ENCODE assay signal across 21 cellular contexts in genomic region chr10:82390866-82391658, GRCh38.
"Had no signal": no experiment of that assay in that cellular context is flagged by ENCODE, and none has a peak within 500 bp of the region (broad histone marks: within the 10 kb centered on the region; RNA-seq: fewer than 3 reads in every experiment).

No MANE protein-coding gene starts in this region.

- ATAC-seq: activated CD4-positive, CD25-positive, alpha-beta regulatory T cell treated with anti-CD3 and anti-CD28 coated beads, Interleukin-2, amount 50 U/mL, for 24 hours; activated T-cell treated with anti-CD3 and anti-CD28 coated beads, Interleukin-2, amount 50 U/mL, for 4 hours; gastroesophageal sphincter; heart left ventricle; naive thymus-derived CD4-positive, alpha-beta T cell; sciatic nerve; stimulated activated effector memory CD8-positive, alpha-beta T cell treated with anti-CD3 and anti-CD28 coated beads, Interleukin-12 subunit alpha, Interleukin-12 subunit beta, amount 100 ng/mL, for 72 hours; T-cell had no signal

- H3K9me3 Mint-ChIP-seq: activated CD4-positive, alpha-beta T cell treated with anti-CD3 and anti-CD28 coated beads, Interleukin-2, amount 10 ng/mL, durations not matched to agents 7 days and 5 days; activated naive CD4-positive, alpha-beta T cell treated with anti-CD3 and anti-CD28 coated beads for 36 hours; activated T-cell treated with anti-CD3 and anti-CD28 coated beads, Interleukin-2, amount 50 U/mL, for 4 hours; type B pancreatic cell had no signal

- H3K4me3 Mint-ChIP-seq: activated CD4-positive, alpha-beta T cell treated with anti-CD3 and anti-CD28 coated beads, Interleukin-2, amount 10 ng/mL, durations not matched to agents 7 days and 5 days; activated naive CD4-positive, alpha-beta T cell treated with anti-CD3 and anti-CD28 coated beads for 36 hours; activated T-cell treated with anti-CD3 and anti-CD28 coated beads, Interleukin-2, amount 50 U/mL, for 4 hours; naive thymus-derived CD4-positive, alpha-beta T cell; stimulated activated effector memory CD8-positive, alpha-beta T cell treated with anti-CD3 and anti-CD28 coated beads, Interleukin-12 subunit alpha, Interleukin-12 subunit beta, amount 100 ng/mL, for 72 hours; T-cell; type B pancreatic cell had no signal

- DNase-seq: activated CD4-positive, alpha-beta T cell treated with anti-CD3 and anti-CD28 coated beads, Interleukin-2, amount 10 ng/mL, durations not matched to agents 7 days and 5 days; activated CD8-positive, alpha-beta memory T cell treated with anti-CD3 and anti-CD28 coated beads, Interleukin-2, amount 50 U/mL, for 4 hours; activated naive CD4-positive, alpha-beta T cell treated with anti-CD3 and anti-CD28 coated beads for 36 hours; activated T-cell treated with anti-CD3 and anti-CD28 coated beads, Interleukin-2, amount 50 U/mL, for 4 hours; anterior cingulate cortex; brain microvascular endothelial cell; central memory CD4-positive, alpha-beta T cell; heart left ventricle; kidney; left ventricle myocardium inferior; naive thymus-derived CD4-positive, alpha-beta T cell; ovary; stimulated activated CD4-positive, alpha-beta T cell treated with anti-CD3 and anti-CD28 coated beads, Interleukin-4, amount 100 ng/mL, for 24 hours; T-cell; T-helper 9 cell; testis had no signal

- H3K27me3 Mint-ChIP-seq: activated CD4-positive, alpha-beta T cell treated with anti-CD3 and anti-CD28 coated beads, Interleukin-2, amount 10 ng/mL, durations not matched to agents 7 days and 5 days; naive thymus-derived CD4-positive, alpha-beta T cell; T-cell; type B pancreatic cell had no signal

- H3K36me3 Mint-ChIP-seq: naive thymus-derived CD4-positive, alpha-beta T cell; stimulated activated effector memory CD8-positive, alpha-beta T cell treated with anti-CD3 and anti-CD28 coated beads, Interleukin-12 subunit alpha, Interleukin-12 subunit beta, amount 100 ng/mL, for 72 hours; T-cell; type B pancreatic cell had no signal

- H3K4me1 Mint-ChIP-seq: activated CD4-positive, alpha-beta T cell treated with anti-CD3 and anti-CD28 coated beads, Interleukin-2, amount 10 ng/mL, durations not matched to agents 7 days and 5 days; naive thymus-derived CD4-positive, alpha-beta T cell; stimulated activated effector memory CD8-positive, alpha-beta T cell treated with anti-CD3 and anti-CD28 coated beads, Interleukin-12 subunit alpha, Interleukin-12 subunit beta, amount 100 ng/mL, for 72 hours; T-cell had no signal

- H3K27ac Mint-ChIP-seq: activated CD4-positive, alpha-beta T cell treated with anti-CD3 and anti-CD28 coated beads, Interleukin-2, amount 10 ng/mL, durations not matched to agents 7 days and 5 days; activated naive CD4-positive, alpha-beta T cell treated with anti-CD3 and anti-CD28 coated beads for 36 hours; naive thymus-derived CD4-positive, alpha-beta T cell; stimulated activated effector memory CD8-positive, alpha-beta T cell treated with anti-CD3 and anti-CD28 coated beads, Interleukin-12 subunit alpha, Interleukin-12 subunit beta, amount 100 ng/mL, for 72 hours; T-cell; type B pancreatic cell had no signal
